In the genomic region with DNA sequence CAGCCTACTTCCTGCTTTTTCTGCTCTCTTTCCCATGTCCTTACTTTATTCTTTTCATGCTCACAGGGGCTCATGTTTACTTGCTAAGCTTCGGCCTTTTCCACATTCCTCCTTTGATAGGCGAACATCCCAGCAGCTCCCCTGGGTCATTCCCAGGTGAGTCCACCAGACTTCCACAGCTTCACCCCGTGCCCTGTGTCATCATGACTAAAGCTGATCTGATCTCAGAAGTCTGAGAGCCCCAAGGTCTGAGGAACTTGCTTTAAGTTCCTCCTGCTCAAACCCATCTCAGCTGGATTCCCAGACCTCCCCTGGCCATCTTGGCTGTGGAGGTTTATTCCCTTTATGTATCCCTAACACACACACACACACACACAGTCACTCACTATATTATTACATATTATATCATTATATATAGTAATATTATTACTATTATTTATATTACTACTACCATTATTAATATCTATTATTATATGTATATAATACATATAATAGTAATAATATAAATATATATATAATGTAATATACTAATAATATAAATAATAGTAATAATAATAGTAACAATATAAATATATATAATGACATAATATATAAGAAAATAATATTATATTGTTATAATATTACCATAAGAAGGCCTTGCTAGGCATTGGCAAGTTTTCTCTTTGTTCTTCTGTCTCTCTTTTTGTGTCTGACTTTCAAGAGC, we compare ENCODE assay signal across 15 cellular contexts.
DNase-seq lines count a peak whose midpoint lies in the region; ATAC-seq and TF ChIP-seq lines count a peak whose summit lies in the region.
"Had no signal": no experiment of that assay in that cellular context is flagged by ENCODE, and none has a peak within 500 bp of the region (broad histone marks: within the 10 kb centered on the region; RNA-seq: fewer than 3 reads in every experiment).

No MANE protein-coding gene starts in this region.

- no peaks in the 10 kb centered on the region for H3K9me2 ChIP-seq in PC-9 (ENCODE audit: insufficient read depth)

- POLR2A ChIA-PET in PC-9 (lab: Charles Lee; ENCODE audit: unreplicated experiment): no interaction called here
- POLR2A ChIA-PET in CD4-positive, alpha-beta T cell (lab: Charles Lee): no interaction called here

- H3K9me3 Mint-ChIP-seq in CD4-positive, alpha-beta T cell: no peaks in the 10 kb centered on the region
- H3K9me3 Mint-ChIP-seq in progenitor cell of endocrine pancreas (ENCODE audit: low read depth): peaks cover 4% of the 10 kb centered on the region

- BruUV-seq in PC-9 (replicated peaks; lab: Mats Ljungman, UMichigan): no TSS peak

- no peak overlapping the region for H3K4me3 Mint-ChIP-seq in CD4-positive, alpha-beta T cell
- H3K4me3 Mint-ChIP-seq in progenitor cell of endocrine pancreas (ENCODE audit: low read depth): no peak overlapping the region
- H3K4me3 Mint-ChIP-seq: activated naive CD8-positive, alpha-beta T cell treated with anti-CD3 and anti-CD28 coated beads, Interleukin-2, amount 10 ng/mL, durations not matched to agents 7 days and 5 days had no signal

- no peaks in the 10 kb centered on the region for H3K27me3 Mint-ChIP-seq in CD4-positive, alpha-beta T cell
- no peaks in the 10 kb centered on the region for H3K27me3 Mint-ChIP-seq in progenitor cell of endocrine pancreas

- H3K4me2 ChIP-seq in PC-9: peak overlapping the region; percentile 45; the same call in 1 of the 2 replicates

- no peaks in the 10 kb centered on the region for H4K20me1 ChIP-seq in PC-9 (ENCODE audit: insufficient read depth)

- ATAC-seq in gastrocnemius medialis: no peak
- no peak for ATAC-seq in CD4-positive, alpha-beta T cell (ENCODE audit: poor library complexity)
- ATAC-seq: esophagus mucosa had no signal

- H3K27ac Mint-ChIP-seq in CD4-positive, alpha-beta T cell: no peak overlapping the region
- no peak overlapping the region for H3K27ac Mint-ChIP-seq in progenitor cell of endocrine pancreas
- H3K27ac Mint-ChIP-seq: activated naive CD8-positive, alpha-beta T cell treated with anti-CD3 and anti-CD28 coated beads, Interleukin-2, amount 10 ng/mL, durations not matched to agents 7 days and 5 days had no signal

- CTCF ChIA-PET in PC-9 (lab: Charles Lee): no interaction called here
- CTCF ChIA-PET in CD4-positive, alpha-beta T cell (lab: Charles Lee): interaction anchor here (0.6 kb wide), 1 partner anchor 402 kb away, joined by 3 read pairs; no protein-coding TSS in a partner anchor

- no peak overlapping the region for H2AFZ ChIP-seq in PC-9

- intact Hi-C loops in PC-9 (cut with micrococcal nuclease; ENCODE audit: unreplicated experiment) (loop anchor here (10.0 kb wide), 2 partner anchors 86 to 194 kb away; no protein-coding TSS in a partner anchor), gastrocnemius medialis (cut with DNase I; ENCODE audit: low total_unique reads) (no loop called here)
- intact Hi-C loops in CD4-positive, alpha-beta T cell (cut with DNase I, micrococcal nuclease): no loop called here

- no peaks in the 10 kb centered on the region for H3K4me1 Mint-ChIP-seq in CD4-positive, alpha-beta T cell (ENCODE audit: low read depth)
- H3K4me1 Mint-ChIP-seq in progenitor cell of endocrine pancreas (ENCODE audit: low read depth): peaks cover 10% of the 10 kb centered on the region

- in situ Hi-C loops in gastrocnemius medialis (cut with MboI; ENCODE audit: low sequenced_read_pairs in 4 of 4): no loop called here

- H3K4me3 ChIP-seq in PC-9 (no peak overlapping the region), gastrocnemius medialis (no peak overlapping the region)
- H3K4me3 ChIP-seq: spleen had no signal

- no peak for TF ChIP-seq CTCF in PC-9 (conservative IDR thresholded peaks at IDR 0.05)
- no peak for TF ChIP-seq CTCF in gastrocnemius medialis (IDR thresholded peaks at IDR 0.05 in 4 of 5, conservative IDR thresholded peaks at IDR 0.05 in 1 of 5)
- no peak for TF ChIP-seq CTCF in CD4-positive, alpha-beta T cell (IDR thresholded peaks at IDR 0.05)
- TF ChIP-seq CTCF in progenitor cell of endocrine pancreas (IDR thresholded peaks at IDR 0.05; ENCODE audit: unreplicated experiment): no peak

- H3K36me3 ChIP-seq in PC-9 (ENCODE audit: low read depth) (no peaks in the 10 kb centered on the region), gastrocnemius medialis (no peaks in the 10 kb centered on the region)
- H3K36me3 ChIP-seq: spleen had no signal

- H3K27ac ChIP-seq in PC-9 (peak overlapping the region; percentile 61), epithelial cell of prostate (peak overlapping the region; percentile 71), gastrocnemius medialis (peak overlapping the region; percentile 58 to 76 (median 69))
- no peak overlapping the region for H3K27ac ChIP-seq in CD4-positive, alpha-beta T cell (ENCODE audit: low read depth, low read length)
- H3K27ac ChIP-seq: spleen had no signal

- H3K27me3 ChIP-seq in PC-9 (ENCODE audit: insufficient read depth, low read depth) (no peaks in the 10 kb centered on the region), gastrocnemius medialis (no peaks in the 10 kb centered on the region)
- no peaks in the 10 kb centered on the region for H3K27me3 ChIP-seq in CD4-positive, alpha-beta T cell (ENCODE audit: control insufficient read depth, insufficient read depth, low read length)
- H3K27me3 ChIP-seq: spleen had no signal

- DNase-seq in EL: peak; percentile 14
- DNase-seq in PC-9: no peak
- DNase-seq in epithelial cell of prostate (ENCODE audit: low read depth, low spot score): no peak
- no peak for DNase-seq in gastrocnemius medialis
- DNase-seq in NK-92 treated with Interleukin-12 subunit alpha and Interleukin-12 subunit beta, amount 100 ng/mL, for 24 hours (lab: John Stamatoyannopoulos, UW): no peak
- no peak for DNase-seq in CD4-positive, alpha-beta T cell
- DNase-seq in progenitor cell of endocrine pancreas (ENCODE audit: low spot score, unreplicated experiment): no peak
- DNase-seq in DMS114 treated with DMSO at 0.1 percent for 48 hours (lab: John Stamatoyannopoulos, UW; ENCODE audit: unreplicated experiment): no peak
- DNase-seq: activated CD4-positive, alpha-beta T cell treated with anti-CD3 and anti-CD28 coated beads for 48 hours; activated naive CD8-positive, alpha-beta T cell treated with anti-CD3 and anti-CD28 coated beads, Interleukin-2, amount 10 ng/mL, durations not matched to agents 7 days and 5 days; activated T-cell treated with anti-CD3 and anti-CD28 coated beads for 4 hours; NCI-H2107; nucleus accumbens; spleen had no signal

- H3K79me2 ChIP-seq in PC-9 (ENCODE audit: low read depth): no peaks in the 10 kb centered on the region

- H3K9me3 ChIP-seq in PC-9 (ENCODE audit: insufficient read depth, low read depth) (no peaks in the 10 kb centered on the region; the same call in 1 of the 2 replicates), gastrocnemius medialis (no peaks in the 10 kb centered on the region)
- no peaks in the 10 kb centered on the region for H3K9me3 ChIP-seq in CD4-positive, alpha-beta T cell (ENCODE audit: control insufficient read depth, low read length)
- H3K9me3 ChIP-seq: spleen had no signal

- no peaks in the 10 kb centered on the region for H3K36me3 Mint-ChIP-seq in CD4-positive, alpha-beta T cell (ENCODE audit: low read depth)
- no peaks in the 10 kb centered on the region for H3K36me3 Mint-ChIP-seq in progenitor cell of endocrine pancreas (ENCODE audit: insufficient read depth)
- H3K36me3 Mint-ChIP-seq: activated naive CD8-positive, alpha-beta T cell treated with anti-CD3 and anti-CD28 coated beads, Interleukin-2, amount 10 ng/mL, durations not matched to agents 7 days and 5 days had no signal

- no peak for TF ChIP-seq POLR2A in gastrocnemius medialis (IDR thresholded peaks at IDR 0.05)

- H3K4me1 ChIP-seq in PC-9 (replicated peaks; ENCODE audit: insufficient read depth): peaks cover 37% of the 10 kb centered on the region
- H3K4me1 ChIP-seq in gastrocnemius medialis: peaks cover 3 to 8% of the 10 kb centered on the region in 2 donors

- peaks cover 15% of the 10 kb centered on the region; the same call in 1 of the 2 replicates for H3F3A ChIP-seq in PC-9 (ENCODE audit: insufficient read depth, low read depth)
